15 cellular contexts compared by ENCODE assay signal in genomic region chr7:116799912-116800311, GRCh38.
"Had no signal": no experiment of that assay in that cellular context is flagged by ENCODE, and none has a peak within 500 bp of the region (broad histone marks: within the 10 kb centered on the region; RNA-seq: fewer than 3 reads in every experiment).

No MANE protein-coding gene starts in this region.

- H3K27ac Mint-ChIP-seq: activated CD4-positive, alpha-beta T cell treated with anti-CD3 and anti-CD28 coated beads, Interleukin-2, amount 10 ng/mL, durations not matched to agents 7 days and 5 days; activated naive CD4-positive, alpha-beta T cell treated with anti-CD3 and anti-CD28 coated beads, Interleukin-2, amount 10 ng/mL, durations not matched to agents 7 days and 5 days; activated T-helper 2 cell treated with anti-CD3 and anti-CD28 coated beads, Interferon-gamma antibody, Interleukin-2, Interleukin-4, amounts not matched to agents 10 μg/mL and 5 μg/mL and 100 μg/mL, durations not matched to agents 14 hours and 24 hours and 36 hours; stimulated activated naive CD8-positive, alpha-beta T cell treated with anti-CD3 and anti-CD28 coated beads, Interleukin-15, amount 100 ng/mL, for 72 hours; T-helper 17 cell had no signal

- DNase-seq: activated CD4-positive, alpha-beta T cell treated with anti-CD3 and anti-CD28 coated beads, Interleukin-2, amount 10 ng/mL, durations not matched to agents 7 days and 5 days; activated CD4-positive, CD25-positive, alpha-beta regulatory T cell; activated naive CD4-positive, alpha-beta T cell treated with anti-CD3 and anti-CD28 coated beads, Interleukin-2, amount 10 ng/mL, durations not matched to agents 7 days and 5 days; adrenal gland; dermis blood vessel endothelial cell; heart right ventricle; kidney; stimulated activated CD4-positive, alpha-beta T cell treated with anti-CD3 and anti-CD28 coated beads, Interleukin-15, amount 100 ng/mL, for 24 hours; stimulated activated CD4-positive, alpha-beta T cell treated with anti-CD3 and anti-CD28 coated beads, Interleukin-4, amount 100 ng/mL, for 24 hours; stimulated activated naive CD8-positive, alpha-beta T cell treated with anti-CD3 and anti-CD28 coated beads, Interleukin-15, amount 100 ng/mL, for 72 hours; T-helper 17 cell; testis; upper lobe of right lung had no signal

- H3K27ac ChIP-seq: adrenal gland, heart right ventricle, testis, upper lobe of right lung had no signal

- H3K9me3 Mint-ChIP-seq: activated CD4-positive, alpha-beta T cell treated with anti-CD3 and anti-CD28 coated beads, Interleukin-2, amount 10 ng/mL, durations not matched to agents 7 days and 5 days; activated naive CD4-positive, alpha-beta T cell treated with anti-CD3 and anti-CD28 coated beads, Interleukin-2, amount 10 ng/mL, durations not matched to agents 7 days and 5 days; activated T-helper 2 cell treated with anti-CD3 and anti-CD28 coated beads, Interferon-gamma antibody, Interleukin-2, Interleukin-4, amounts not matched to agents 10 μg/mL and 5 μg/mL and 100 μg/mL, durations not matched to agents 14 hours and 24 hours and 36 hours; central memory CD8-positive, alpha-beta T cell; stimulated activated naive CD8-positive, alpha-beta T cell treated with anti-CD3 and anti-CD28 coated beads, Interleukin-15, amount 100 ng/mL, for 72 hours had no signal

- H3K36me3 Mint-ChIP-seq: activated naive CD4-positive, alpha-beta T cell treated with anti-CD3 and anti-CD28 coated beads, Interleukin-2, amount 10 ng/mL, durations not matched to agents 7 days and 5 days had no signal

- ATAC-seq: heart right ventricle; stimulated activated naive CD8-positive, alpha-beta T cell treated with anti-CD3 and anti-CD28 coated beads, Interleukin-15, amount 100 ng/mL, for 72 hours; T-helper 17 cell; upper lobe of right lung had no signal

- H3K27me3 ChIP-seq: heart right ventricle, testis, upper lobe of right lung had no signal

- H3K9me3 ChIP-seq: adrenal gland, heart right ventricle, testis, upper lobe of right lung had no signal

- H3K4me3 ChIP-seq: adrenal gland, heart right ventricle, testis, upper lobe of right lung had no signal

- H3K36me3 ChIP-seq: adrenal gland, upper lobe of right lung had no signal

- H3K4me1 ChIP-seq: adrenal gland, testis had no signal

- H3K4me3 Mint-ChIP-seq: activated CD4-positive, alpha-beta T cell treated with anti-CD3 and anti-CD28 coated beads, Interleukin-2, amount 10 ng/mL, durations not matched to agents 7 days and 5 days; activated naive CD4-positive, alpha-beta T cell treated with anti-CD3 and anti-CD28 coated beads, Interleukin-2, amount 10 ng/mL, durations not matched to agents 7 days and 5 days; central memory CD8-positive, alpha-beta T cell; stimulated activated naive CD8-positive, alpha-beta T cell treated with anti-CD3 and anti-CD28 coated beads, Interleukin-15, amount 100 ng/mL, for 72 hours; T-helper 17 cell had no signal
